13 cellular contexts compared by ENCODE assay signal in genomic region chr7:916291-916941, GRCh38. TPM values are rescaled to one million over a fixed set of nuclear protein-coding genes. Genes with fewer than 3 reads are reported as not detected.
DNase-seq lines count a peak whose midpoint lies in the region; ATAC-seq and TF ChIP-seq lines count a peak whose summit lies in the region.
"Had no signal": no experiment of that assay in that cellular context is flagged by ENCODE, and none has a peak within 500 bp of the region (broad histone marks: within the 10 kb centered on the region; RNA-seq: fewer than 3 reads in every experiment).

No MANE protein-coding gene starts in this region.

- no peaks in the 10 kb centered on the region for H3K9me3 Mint-ChIP-seq in stimulated activated effector memory CD8-positive, alpha-beta T cell treated with anti-CD3 and anti-CD28 coated beads, Interleukin-12 subunit alpha, Interleukin-12 subunit beta, amount 100 ng/mL, for 72 hours

- peaks cover 32% of the 10 kb centered on the region for H3K4me1 Mint-ChIP-seq in stimulated activated effector memory CD8-positive, alpha-beta T cell treated with anti-CD3 and anti-CD28 coated beads, Interleukin-12 subunit alpha, Interleukin-12 subunit beta, amount 100 ng/mL, for 72 hours

- no peaks in the 10 kb centered on the region for H3K27me3 ChIP-seq in Peyer's patch
- peaks cover 4% of the 10 kb centered on the region for H3K27me3 ChIP-seq in left ventricle myocardium inferior (ENCODE audit: low read depth)
- H3K27me3 ChIP-seq: cardiac muscle cell, upper lobe of left lung had no signal

- TF ChIP-seq POLR2A in Peyer's patch (IDR thresholded peaks at IDR 0.05): no peak

- no peaks in the 10 kb centered on the region for H3K36me3 ChIP-seq in Peyer's patch
- H3K36me3 ChIP-seq in left ventricle myocardium inferior: no peaks in the 10 kb centered on the region
- H3K36me3 ChIP-seq: cardiac muscle cell, SJSA1 had no signal

- H3K4me1 ChIP-seq in Peyer's patch: peaks cover 1 to 68% (median 7%) of the 10 kb centered on the region in 4 donors
- peaks cover 7% of the 10 kb centered on the region for H3K4me1 ChIP-seq in left ventricle myocardium inferior

- TF ChIP-seq CTCF in Peyer's patch (IDR thresholded peaks at IDR 0.05): no peak
- no peak for TF ChIP-seq CTCF in left ventricle myocardium inferior (IDR thresholded peaks at IDR 0.05; ENCODE audit: borderline replicate concordance)

- H3K9me3 ChIP-seq in Peyer's patch (no peaks in the 10 kb centered on the region), left ventricle myocardium inferior (replicated peaks) (no peaks in the 10 kb centered on the region)
- H3K9me3 ChIP-seq: SJSA1, upper lobe of left lung had no signal

- peak overlapping the region in 1 of 4 donors; percentile 64 for H3K27ac ChIP-seq in Peyer's patch
- H3K27ac ChIP-seq in left ventricle myocardium inferior (replicated peaks): no peak overlapping the region
- H3K27ac ChIP-seq: cardiac muscle cell, SJSA1, upper lobe of left lung had no signal

- H3K4me3 ChIP-seq in Peyer's patch: no peak overlapping the region
- H3K4me3 ChIP-seq in left ventricle myocardium inferior: peak overlapping the region; percentile 19
- H3K4me3 ChIP-seq: cardiac muscle cell, SJSA1, upper lobe of left lung had no signal

- H3K36me3 Mint-ChIP-seq in stimulated activated effector memory CD8-positive, alpha-beta T cell treated with anti-CD3 and anti-CD28 coated beads, Interleukin-12 subunit alpha, Interleukin-12 subunit beta, amount 100 ng/mL, for 72 hours: peaks cover 20% of the 10 kb centered on the region

- H3K4me3 Mint-ChIP-seq in stimulated activated effector memory CD8-positive, alpha-beta T cell treated with anti-CD3 and anti-CD28 coated beads, Interleukin-12 subunit alpha, Interleukin-12 subunit beta, amount 100 ng/mL, for 72 hours: no peak overlapping the region

- peak overlapping the region; percentile 52 for H3K27ac Mint-ChIP-seq in stimulated activated effector memory CD8-positive, alpha-beta T cell treated with anti-CD3 and anti-CD28 coated beads, Interleukin-12 subunit alpha, Interleukin-12 subunit beta, amount 100 ng/mL, for 72 hours

- no peak for ATAC-seq in stimulated activated effector memory CD8-positive, alpha-beta T cell treated with anti-CD3 and anti-CD28 coated beads, Interleukin-12 subunit alpha, Interleukin-12 subunit beta, amount 100 ng/mL, for 72 hours
- ATAC-seq in HG02610 (IDR thresholded peaks at IDR 0.05; ENCODE audit: unreplicated experiment) (no peak), HG03097 (IDR thresholded peaks at IDR 0.05; ENCODE audit: low FRiP score, unreplicated experiment) (no peak)
- ATAC-seq: activated CD4-positive, CD25-positive, alpha-beta regulatory T cell treated with anti-CD3 and anti-CD28 coated beads, Interleukin-2, amount 50 U/mL, for 24 hours had no signal

- DNase-seq in NCI-H2171 treated with DMSO at 0.1 percent for 48 hours (lab: John Stamatoyannopoulos, UW): peak; percentile 38
- DNase-seq in NCI-H2171 (lab: John Stamatoyannopoulos, UW): no peak
- DNase-seq in Peyer's patch: peak in 2 of 3 donors; percentile 54 to 73
- no peak for DNase-seq in left ventricle myocardium inferior
- DNase-seq in stimulated activated effector memory CD8-positive, alpha-beta T cell treated with anti-CD3 and anti-CD28 coated beads, Interleukin-12 subunit alpha, Interleukin-12 subunit beta, amount 100 ng/mL, for 72 hours (ENCODE audit: low spot score in 2 of 2): no peak
- DNase-seq in RKO (ENCODE audit: low spot score): no peak
- DNase-seq: KBM-7 had no signal

- intact Hi-C loops in left ventricle myocardium inferior (cut with micrococcal nuclease): no loop called here

RNA-seq across cellular contexts. Expression of gene ADAP1, which starts 38.1 kb away (rescaled TPM):
- total RNA-seq in Peyer's patch (100 to 1,000 TPM; 102 to 146 (median 133) TPM), left ventricle myocardium inferior (8.4 TPM)

RNA-seq across cellular contexts. Expression of gene GET4, which starts 40.1 kb away (rescaled TPM):
- total RNA-seq in Peyer's patch: 10 to 100 TPM; 29.7 to 93.3 (median 56.8) TPM
- 22.9 TPM for total RNA-seq in left ventricle myocardium inferior

RNA-seq across cellular contexts. Expression of gene COX19, which starts 58.9 kb away (rescaled TPM):
- total RNA-seq in Peyer's patch (10 to 100 TPM; 15.9 to 41.3 (median 24.7) TPM), left ventricle myocardium inferior (8.5 TPM)

Comparison
In these comparisons a context has a peak if more than half of its experiments do, and no peak if none do; other contexts are left out.
1. DNase-seq: peak in NCI-H2171 treated with DMSO at 0.1 percent for 48 hours (single experiment) and Peyer's patch (2 of 3); none in NCI-H2171 (single experiment), left ventricle myocardium inferior (single experiment), stimulated activated effector memory CD8-positive, alpha-beta T cell treated with anti-CD3 and anti-CD28 coated beads, Interleukin-12 subunit alpha, Interleukin-12 subunit beta, amount 100 ng/mL, for 72 hours (0 of 2) and RKO (single experiment).
2. RNA of gene ADAP1, which starts 38.1 kb away (total RNA-seq): 102 to 146 TPM in Peyer's patch; 8.4 TPM in left ventricle myocardium inferior (single experiment); every median in the first group is over 10 times any median in the second.